In genomic region chr7:134406431-134406830, GRCh38 we compare ENCODE assay signal across 36 cellular contexts.
"Had no signal": no experiment of that assay in that cellular context is flagged by ENCODE, and none has a peak within 500 bp of the region (broad histone marks: within the 10 kb centered on the region; RNA-seq: fewer than 3 reads in every experiment).

No MANE protein-coding gene starts in this region.

- H3K27ac ChIP-seq: adrenal gland, ascending aorta, body of pancreas, brain microvascular endothelial cell, breast epithelium, cardiac muscle cell had no signal

- ATAC-seq: activated naive CD4-positive, alpha-beta T cell treated with anti-CD3 and anti-CD28 coated beads, Interleukin-2, amount 50 U/mL, for 72 hours; activated naive CD8-positive, alpha-beta T cell treated with anti-CD3 and anti-CD28 coated beads, Interleukin-2, amount 50 U/mL, for 24 hours; activated T-cell treated with anti-CD3 and anti-CD28 coated beads, Interleukin-2, amount 50 U/mL, for 4 hours; activated T-cell treated with anti-CD3 and anti-CD28 coated beads, Interleukin-2, amount 50 U/mL, for 72 hours; activated T-helper 17 cell treated with anti-CD3 and anti-CD28 coated beads, Interleukin-2, amount 50 U/mL, for 72 hours; body of pancreas had no signal

- H3K36me3 ChIP-seq: adrenal gland, ascending aorta, brain microvascular endothelial cell, breast epithelium, cardiac muscle cell had no signal

- H3K9me3 Mint-ChIP-seq: activated naive CD4-positive, alpha-beta T cell treated with anti-CD3 and anti-CD28 coated beads for 36 hours; activated naive CD4-positive, alpha-beta T cell treated with anti-CD3 and anti-CD28 coated beads, Interleukin-2, amount 10 ng/mL, durations not matched to agents 7 days and 5 days; activated naive CD4-positive, alpha-beta T cell treated with anti-CD3 and anti-CD28 coated beads, Interleukin-2, amount 50 U/mL, for 24 hours; activated naive CD4-positive, alpha-beta T cell treated with anti-CD3 and anti-CD28 coated beads, Interleukin-2, amount 50 U/mL, for 72 hours; activated naive CD8-positive, alpha-beta T cell treated with anti-CD3 and anti-CD28 coated beads, Interleukin-2, amount 50 U/mL, for 24 hours; activated T-cell treated with anti-CD3 and anti-CD28 coated beads, Interleukin-2, amount 50 U/mL, for 72 hours; activated T-helper 1 cell treated with anti-CD3 and anti-CD28 coated beads, Interleukin-12 subunit alpha, Interleukin-12 subunit beta, Interleukin-2, Interleukin-4 antibody, amounts not matched to agents 30 ng/mL and 10 ng/mL and 1 ng/mL, durations not matched to agents 14 hours and 24 hours and 36 hours; activated T-helper 17 cell treated with anti-CD3 and anti-CD28 coated beads, Interleukin-2, amount 50 U/mL, for 72 hours; activated T-helper 2 cell treated with anti-CD3 and anti-CD28 coated beads, Interferon-gamma antibody, Interleukin-2, Interleukin-4, amounts not matched to agents 10 μg/mL and 5 μg/mL and 100 μg/mL, durations not matched to agents 14 hours and 24 hours and 36 hours; brain; central memory CD8-positive, alpha-beta T cell had no signal

- H3K4me3 Mint-ChIP-seq: activated naive CD4-positive, alpha-beta T cell treated with anti-CD3 and anti-CD28 coated beads for 36 hours; activated naive CD4-positive, alpha-beta T cell treated with anti-CD3 and anti-CD28 coated beads, Interleukin-2, amount 10 ng/mL, durations not matched to agents 7 days and 5 days; activated naive CD4-positive, alpha-beta T cell treated with anti-CD3 and anti-CD28 coated beads, Interleukin-2, amount 50 U/mL, for 24 hours; activated naive CD8-positive, alpha-beta T cell; activated naive CD8-positive, alpha-beta T cell treated with anti-CD3 and anti-CD28 coated beads for 36 hours; activated naive CD8-positive, alpha-beta T cell treated with anti-CD3 and anti-CD28 coated beads, Interleukin-2, amount 10 ng/mL, durations not matched to agents 7 days and 5 days; activated naive CD8-positive, alpha-beta T cell treated with anti-CD3 and anti-CD28 coated beads, Interleukin-2, amount 50 U/mL, for 24 hours; activated T-cell treated with anti-CD3 and anti-CD28 coated beads, Interleukin-2, amount 50 U/mL, for 4 hours; activated T-cell treated with anti-CD3 and anti-CD28 coated beads, Interleukin-2, amount 50 U/mL, for 72 hours; activated T-helper 1 cell treated with anti-CD3 and anti-CD28 coated beads, Interleukin-12 subunit alpha, Interleukin-12 subunit beta, Interleukin-2, Interleukin-4 antibody, amounts not matched to agents 30 ng/mL and 10 ng/mL and 1 ng/mL, durations not matched to agents 14 hours and 24 hours and 36 hours; activated T-helper 17 cell treated with anti-CD3 and anti-CD28 coated beads, Interleukin-2, amount 50 U/mL, for 72 hours; brain; central memory CD8-positive, alpha-beta T cell had no signal

- H3K4me3 ChIP-seq: adrenal gland, ascending aorta, body of pancreas, breast epithelium, cardiac muscle cell had no signal

- H3K27me3 ChIP-seq: ascending aorta, body of pancreas, brain microvascular endothelial cell, breast epithelium, cardiac muscle cell had no signal

- H3K27ac Mint-ChIP-seq: activated naive CD4-positive, alpha-beta T cell treated with anti-CD3 and anti-CD28 coated beads for 36 hours; activated naive CD4-positive, alpha-beta T cell treated with anti-CD3 and anti-CD28 coated beads, Interleukin-2, amount 10 ng/mL, durations not matched to agents 7 days and 5 days; activated naive CD4-positive, alpha-beta T cell treated with anti-CD3 and anti-CD28 coated beads, Interleukin-2, amount 50 U/mL, for 24 hours; activated naive CD4-positive, alpha-beta T cell treated with anti-CD3 and anti-CD28 coated beads, Interleukin-2, amount 50 U/mL, for 72 hours; activated naive CD8-positive, alpha-beta T cell; activated naive CD8-positive, alpha-beta T cell treated with anti-CD3 and anti-CD28 coated beads for 36 hours; activated naive CD8-positive, alpha-beta T cell treated with anti-CD3 and anti-CD28 coated beads, Interleukin-2, amount 10 ng/mL, durations not matched to agents 7 days and 5 days; activated naive CD8-positive, alpha-beta T cell treated with anti-CD3 and anti-CD28 coated beads, Interleukin-2, amount 50 U/mL, for 24 hours; activated T-cell treated with anti-CD3 and anti-CD28 coated beads, Interleukin-2, amount 50 U/mL, for 72 hours; activated T-helper 1 cell treated with anti-CD3 and anti-CD28 coated beads, Interleukin-12 subunit alpha, Interleukin-12 subunit beta, Interleukin-2, Interleukin-4 antibody, amounts not matched to agents 30 ng/mL and 10 ng/mL and 1 ng/mL, durations not matched to agents 14 hours and 24 hours and 36 hours; activated T-helper 17 cell treated with anti-CD3 and anti-CD28 coated beads, Interleukin-2, amount 50 U/mL, for 72 hours; activated T-helper 2 cell treated with anti-CD3 and anti-CD28 coated beads, Interferon-gamma antibody, Interleukin-2, Interleukin-4, amounts not matched to agents 10 μg/mL and 5 μg/mL and 100 μg/mL, durations not matched to agents 14 hours and 24 hours and 36 hours; brain had no signal

- H3K4me1 ChIP-seq: adrenal gland, ascending aorta, body of pancreas, breast epithelium had no signal

- H3K4me1 Mint-ChIP-seq: activated naive CD4-positive, alpha-beta T cell treated with anti-CD3 and anti-CD28 coated beads, Interleukin-2, amount 10 ng/mL, durations not matched to agents 7 days and 5 days; activated naive CD4-positive, alpha-beta T cell treated with anti-CD3 and anti-CD28 coated beads, Interleukin-2, amount 50 U/mL, for 24 hours; activated naive CD8-positive, alpha-beta T cell treated with anti-CD3 and anti-CD28 coated beads for 36 hours; activated naive CD8-positive, alpha-beta T cell treated with anti-CD3 and anti-CD28 coated beads, Interleukin-2, amount 10 ng/mL, durations not matched to agents 7 days and 5 days; activated naive CD8-positive, alpha-beta T cell treated with anti-CD3 and anti-CD28 coated beads, Interleukin-2, amount 50 U/mL, for 24 hours; activated T-helper 17 cell treated with anti-CD3 and anti-CD28 coated beads, Interleukin-2, amount 50 U/mL, for 72 hours; brain; central memory CD8-positive, alpha-beta T cell had no signal

- H3K9me3 ChIP-seq: adrenal gland, ascending aorta, body of pancreas, breast epithelium had no signal

- H3K36me3 Mint-ChIP-seq: activated naive CD4-positive, alpha-beta T cell treated with anti-CD3 and anti-CD28 coated beads, Interleukin-2, amount 10 ng/mL, durations not matched to agents 7 days and 5 days; activated naive CD4-positive, alpha-beta T cell treated with anti-CD3 and anti-CD28 coated beads, Interleukin-2, amount 50 U/mL, for 24 hours; activated naive CD4-positive, alpha-beta T cell treated with anti-CD3 and anti-CD28 coated beads, Interleukin-2, amount 50 U/mL, for 72 hours; activated naive CD8-positive, alpha-beta T cell; activated naive CD8-positive, alpha-beta T cell treated with anti-CD3 and anti-CD28 coated beads for 36 hours; activated naive CD8-positive, alpha-beta T cell treated with anti-CD3 and anti-CD28 coated beads, Interleukin-2, amount 10 ng/mL, durations not matched to agents 7 days and 5 days; brain had no signal

- DNase-seq: activated effector memory CD4-positive, alpha-beta T cell treated with anti-CD3 and anti-CD28 coated beads, Interleukin-2, amount 50 U/mL, for 16 hours; activated effector memory CD4-positive, alpha-beta T cell treated with Interleukin-2 at 50 U/mL for 16 hours; activated gamma-delta T cell; activated gamma-delta T cell treated with Interleukin-2 at 50 U/mL for 16 hours; activated naive CD4-positive, alpha-beta T cell; activated naive CD4-positive, alpha-beta T cell treated with anti-CD3 and anti-CD28 coated beads for 36 hours; activated naive CD4-positive, alpha-beta T cell treated with anti-CD3 and anti-CD28 coated beads, Interleukin-2, amount 10 ng/mL, durations not matched to agents 7 days and 5 days; activated naive CD4-positive, alpha-beta T cell treated with anti-CD3 and anti-CD28 coated beads, Interleukin-2, amount 50 U/mL, for 16 hours; activated naive CD4-positive, alpha-beta T cell treated with Interleukin-2 at 50 U/mL for 16 hours; activated naive CD8-positive, alpha-beta T cell treated with anti-CD3 and anti-CD28 coated beads for 36 hours; activated naive CD8-positive, alpha-beta T cell treated with anti-CD3 and anti-CD28 coated beads, Interleukin-2, amount 10 ng/mL, durations not matched to agents 7 days and 5 days; activated naive CD8-positive, alpha-beta T cell treated with anti-CD3 and anti-CD28 coated beads, Interleukin-2, amount 50 U/mL, for 24 hours; activated T-cell treated with anti-CD3 and anti-CD28 coated beads, Interleukin-2, amount 50 U/mL, for 4 hours; activated T-cell treated with anti-CD3 and anti-CD28 coated beads, Interleukin-2, amount 50 U/mL, for 48 hours; activated T-cell treated with anti-CD3 and anti-CD28 coated beads, Interleukin-2, amount 50 U/mL, for 72 hours; adrenal gland; amniotic stem cell; amygdala; anterior cingulate cortex; aorta; body of pancreas; brain microvascular endothelial cell; caudate nucleus; central memory CD4-positive, alpha-beta T cell; cerebellar nuclear complex had no signal
